Comparison of ENCODE assay signal across 8 cellular contexts in genomic region chr14:77041837-77042557, GRCh38. TPM values are rescaled to one million over a fixed set of nuclear protein-coding genes. Genes with fewer than 3 reads are reported as not detected.
DNase-seq lines count a peak whose midpoint lies in the region; TF ChIP-seq lines count a peak whose summit lies in the region.

No MANE protein-coding gene starts in this region.

- peak overlapping the region; percentile 97 to 99 for H3K27ac ChIP-seq in liver (ENCODE audit: low read depth in 1 of 2, low read length in 2 of 2)
- H3K27ac ChIP-seq in temporal lobe (ENCODE audit: low read depth, low read length), result peak overlapping the region; percentile 96

- H3K27me3 Mint-ChIP-seq in MCF 10A (ENCODE audit: insufficient read depth, unreplicated experiment), result no peaks in the 10 kb centered on the region

- peaks cover 69% of the 10 kb centered on the region for H3K4me1 Mint-ChIP-seq in MCF 10A (ENCODE audit: insufficient read depth, unreplicated experiment)

- H3K4me1 ChIP-seq in ES-I3 (ENCODE audit: insufficient read depth, low read length) (peaks cover 71% of the 10 kb centered on the region), liver (ENCODE audit: control insufficient read depth in 4 of 4, insufficient read depth in 4 of 4, low read length in 3 of 4) (peaks cover 30 to 87% (median 77%) of the 10 kb centered on the region in 4 donors)

- intact Hi-C loops in MCF 10A (cut with micrococcal nuclease), result no loop called here

- H3K9me3 Mint-ChIP-seq in MCF 10A (ENCODE audit: unreplicated experiment), result no peaks in the 10 kb centered on the region

- DNase-seq in NCI-H2227 treated with DMSO at 0.1 percent for 48 hours (lab: John Stamatoyannopoulos, UW) (peak; percentile 47), MCF 10A (ENCODE audit: unreplicated experiment) (peak; percentile 90), NCI-H774 (lab: John Stamatoyannopoulos, UW) (no peak), NCI-H128 (lab: John Stamatoyannopoulos, UW; ENCODE audit: unreplicated experiment) (no peak)
- DNase-seq in activated CD4-positive, alpha-beta T cell treated with anti-CD3 and anti-CD28 coated beads, Interleukin-2, amount 50 U/mL, for 1 hour, result no peak

- peak overlapping the region; percentile 82 for H3K27ac Mint-ChIP-seq in MCF 10A (ENCODE audit: low read depth, unreplicated experiment)

- no peak overlapping the region for H3K4me3 ChIP-seq in liver (ENCODE audit: low read depth in 1 of 3, low read length in 3 of 3)

- no peaks in the 10 kb centered on the region for H3K9me3 ChIP-seq in ES-I3 (ENCODE audit: control insufficient read depth, insufficient read depth, low read length)
- H3K9me3 ChIP-seq in liver (ENCODE audit: control insufficient read depth in 4 of 4, low read length in 3 of 4), result no peaks in the 10 kb centered on the region

- 30% methylated on average over 14 of the region's 14 CpGs for WGBS in liver

- H3K36me3 ChIP-seq in ES-I3 (ENCODE audit: insufficient read depth, low read length) (no peaks in the 10 kb centered on the region), liver (ENCODE audit: control insufficient read depth in 4 of 4, insufficient read depth in 3 of 4, low read depth in 1 of 4, low read length in 3 of 4) (no peaks in the 10 kb centered on the region)

- no peaks in the 10 kb centered on the region for H3K27me3 ChIP-seq in liver (ENCODE audit: control insufficient read depth in 4 of 4, insufficient read depth in 4 of 4, low read length in 3 of 4)

- no TSS peak for BruUV-seq in MCF 10A (replicated peaks; lab: Mats Ljungman, UMichigan)

- no peak for TF ChIP-seq RAD21 in liver (IDR thresholded peaks at IDR 0.05)

- POLR2A ChIA-PET in MCF 10A (lab: Yijun Ruan, JAX), result interaction anchor here (1.2 to 10.0 kb wide), 12 partner anchors 9 to 166 kb away, joined by 4 to 721 read pairs (median 8); partner anchors contain the start of genes CIPC and IRF2BPL

- H3K4me3 Mint-ChIP-seq in MCF 10A (ENCODE audit: unreplicated experiment), result peak overlapping the region; percentile 36

- H3K36me3 Mint-ChIP-seq in MCF 10A (ENCODE audit: insufficient read depth, unreplicated experiment), result no peaks in the 10 kb centered on the region

- CTCF ChIA-PET in MCF 10A (lab: Yijun Ruan, JAX), result interaction anchor here (0.7 to 5.7 kb wide), 14 partner anchors 8 to 418 kb away, joined by 3 to 40 read pairs (median 8); no protein-coding TSS in a partner anchor

- TF ChIP-seq CTCF in MCF 10A (IDR thresholded peaks at IDR 0.05; ENCODE audit: unreplicated experiment), result no peak
- TF ChIP-seq CTCF in liver (IDR thresholded peaks at IDR 0.05; ENCODE audit: low read depth, low read length, missing input control), result no peak

- 0 out of 2 replicates have a peak overlapping the region, but pooled peaks have one; percentile 51 for H3K9ac ChIP-seq in ES-I3 (ENCODE audit: low read depth, low read length)
- H3K9ac ChIP-seq in liver (ENCODE audit: low read depth in 1 of 2, low read length in 2 of 2), result peak overlapping the region; percentile 42 to 81

TF ChIP-seq in liver, 16 proteins besides CTCF, POLR2A, EP300 and RAD21:
- TF ChIP-seq YY1 (IDR thresholded peaks at IDR 0.05) (peak; percentile 52), REST (IDR thresholded peaks at IDR 0.05) (no peak), MAX (IDR thresholded peaks at IDR 0.05) (peak; percentile 26), SP1 (IDR thresholded peaks at IDR 0.05) (peak; percentile 29)

RNA-seq across cellular contexts. Expression of gene IRF2BPL, which starts 13.5 kb away (rescaled TPM):
- 22.1 and 26.0 TPM in 2 replicates for total RNA-seq in MCF 10A (2022)
- 10 to 100 TPM in 1 of 2 donors, 1 to 10 TPM in 1; 7.6 to 15.8 TPM for total RNA-seq in liver
- polyA plus RNA-seq in liver, result 1 to 10 TPM; 3.8 to 7.1 TPM
- total RNA-seq in temporal lobe, result 54.6 TPM

RNA-seq across cellular contexts. Expression of gene CIPC, which starts 56.1 kb away (rescaled TPM):
- 9.7 and 11.4 TPM in 2 replicates for total RNA-seq in MCF 10A (2022)
- total RNA-seq in liver, result 10 to 100 TPM in 1 of 2 donors, 1 to 10 TPM in 1; 6.7 to 17.8 TPM
- 1 to 10 TPM; 5.2 to 6.7 TPM for polyA plus RNA-seq in liver
- total RNA-seq in temporal lobe, result 34.9 TPM

Comparison
In these comparisons a context has a peak if more than half of its experiments do, and no peak if none do; other contexts are left out.
1. DNase-seq: peak in NCI-H2227 treated with DMSO at 0.1 percent for 48 hours (single experiment) and MCF 10A (single experiment); none in NCI-H774 (single experiment), NCI-H128 (single experiment) and activated CD4-positive, alpha-beta T cell treated with anti-CD3 and anti-CD28 coated beads, Interleukin-2, amount 50 U/mL, for 1 hour (single experiment).